ENCODE assay signal across 8 cellular contexts in genomic region chr1:29332204-29332603, GRCh38.
A peak's percentile ranks its signal among the peaks of the same experiment; 100 is the strongest.
DNase-seq lines count a peak whose midpoint lies in the region; ATAC-seq and TF ChIP-seq lines count a peak whose summit lies in the region.

No MANE protein-coding gene starts in this region.

- peaks cover 3% of the 10 kb centered on the region; the same call in 1 of the 2 replicates for H3K9me2 ChIP-seq in GM23338 (ENCODE audit: insufficient read depth)

- H3K27me3 Mint-ChIP-seq in Calu3 (ENCODE audit: unreplicated experiment) (peaks cover 45% of the 10 kb centered on the region), GM23338 (ENCODE audit: insufficient read depth, low read depth, poor library complexity) (peaks cover 1% of the 10 kb centered on the region)

- H3K27ac ChIP-seq in GM23338 (ENCODE audit: low read depth), result no peak overlapping the region
- no peak overlapping the region for H3K27ac ChIP-seq in SJCRH30

- no peaks in the 10 kb centered on the region for H3K9me3 Mint-ChIP-seq in Calu3 (ENCODE audit: low read depth, unreplicated experiment)
- H3K9me3 Mint-ChIP-seq in GM23338, result peaks cover 3% of the 10 kb centered on the region; the same call in 2 of the 3 replicates

- no TSS peak for BruUV-seq in Calu3 (replicated peaks; lab: Mats Ljungman, UMichigan)

- DNase-seq in Calu3 (peak; percentile 44), GM23338 (ENCODE audit: low spot score) (peak; percentile 95), SJCRH30 (peak; percentile 66 to 81), iPS DF 19.7 (ENCODE audit: low read depth, low spot score) (peak; percentile 61), GM19238 (ENCODE audit: insufficient read length, low spot score) (no peak), 8988T (no peak)
- DNase-seq in NK-92 treated with Interleukin-12 subunit alpha and Interleukin-12 subunit beta, amount 100 ng/mL, for 24 hours (lab: John Stamatoyannopoulos, UW), result no peak
- no peak for DNase-seq in activated naive CD4-positive, alpha-beta T cell treated with anti-CD3 and anti-CD28 coated beads, Interleukin-2, amount 50 U/mL, for 16 hours

- peak; percentile 91 for ATAC-seq in GM23338

- H3K4me3 Mint-ChIP-seq in Calu3 (ENCODE audit: low read depth, unreplicated experiment) (no peak overlapping the region), GM23338 (no peak overlapping the region)

- H3K9me3 ChIP-seq in SJCRH30 (replicated peaks), result 0 out of 2 replicates have a peak, but pooled peaks cover 3% of the 10 kb centered on the region

- no peak overlapping the region for H2AFZ ChIP-seq in GM23338

- no peaks in the 10 kb centered on the region for H4K20me1 ChIP-seq in GM23338 (replicated peaks; ENCODE audit: insufficient read depth)

- no peaks in the 10 kb centered on the region for H3K36me3 Mint-ChIP-seq in Calu3 (ENCODE audit: insufficient read depth, unreplicated experiment)
- H3K36me3 Mint-ChIP-seq in GM23338 (ENCODE audit: low read depth), result peaks cover 3% of the 10 kb centered on the region; the same call in 1 of the 3 replicates

- H3K4me2 ChIP-seq in GM23338, result no peak overlapping the region

- H3K27me3 ChIP-seq in GM23338 (ENCODE audit: insufficient read depth) (no peaks in the 10 kb centered on the region), SJCRH30 (peaks cover 11% of the 10 kb centered on the region)

- H3K4me3 ChIP-seq in GM23338 (no peak overlapping the region), SJCRH30 (no peak overlapping the region)

- H3K4me1 ChIP-seq in GM23338 (ENCODE audit: insufficient read depth) (no peaks in the 10 kb centered on the region), SJCRH30 (no peaks in the 10 kb centered on the region)

- no peaks in the 10 kb centered on the region for H3F3A ChIP-seq in GM23338 (replicated peaks; ENCODE audit: low read depth)

- H3K4me1 Mint-ChIP-seq in Calu3 (ENCODE audit: low read depth, unreplicated experiment) (no peaks in the 10 kb centered on the region), GM23338 (no peaks in the 10 kb centered on the region)

- H3K36me3 ChIP-seq in GM23338 (ENCODE audit: insufficient read depth), result no peaks in the 10 kb centered on the region
- no peaks in the 10 kb centered on the region for H3K36me3 ChIP-seq in SJCRH30

- TF ChIP-seq CTCF in Calu3 (IDR thresholded peaks at IDR 0.05; ENCODE audit: unreplicated experiment) (peak; percentile 35), GM23338 (conservative IDR thresholded peaks at IDR 0.05; ENCODE audit: low read depth in 2 of 2) (peak; percentile 85 to 95)

- H3K79me2 ChIP-seq in GM23338 (replicated peaks; ENCODE audit: insufficient read depth), result no peaks in the 10 kb centered on the region

- no peak overlapping the region for H3K27ac Mint-ChIP-seq in Calu3 (ENCODE audit: unreplicated experiment)
- no peak overlapping the region for H3K27ac Mint-ChIP-seq in GM23338

- intact Hi-C loops in Calu3 (cut with micrococcal nuclease; ENCODE audit: unreplicated experiment), result no loop called here

- CTCF ChIA-PET in Calu3 (lab: Charles Lee), result interaction anchor here (0.6 to 1.4 kb wide), 4 partner anchors 9 to 93 kb away, joined by 3 to 4 read pairs (median 4); no protein-coding TSS in a partner anchor

TF ChIP-seq in GM23338, 12 proteins besides CTCF, POLR2A, EP300 and RAD21:
- TF ChIP-seq ZNF462 (CRISPR knock-in tag; IDR thresholded peaks at IDR 0.05) (peak; percentile 30), ETS1 (IDR thresholded peaks at IDR 0.05) (no peak)

Comparison
In these comparisons a context has a peak if more than half of its experiments do, and no peak if none do; other contexts are left out.
1. DNase-seq: peak in Calu3 (single experiment), GM23338 (single experiment), SJCRH30 (2 of 2) and iPS DF 19.7 (single experiment); none in GM19238 (single experiment), NK-92 treated with Interleukin-12 subunit alpha and Interleukin-12 subunit beta, amount 100 ng/mL, for 24 hours (single experiment), activated naive CD4-positive, alpha-beta T cell treated with anti-CD3 and anti-CD28 coated beads, Interleukin-2, amount 50 U/mL, for 16 hours (single experiment) and 8988T (single experiment).